In the genomic region with DNA sequence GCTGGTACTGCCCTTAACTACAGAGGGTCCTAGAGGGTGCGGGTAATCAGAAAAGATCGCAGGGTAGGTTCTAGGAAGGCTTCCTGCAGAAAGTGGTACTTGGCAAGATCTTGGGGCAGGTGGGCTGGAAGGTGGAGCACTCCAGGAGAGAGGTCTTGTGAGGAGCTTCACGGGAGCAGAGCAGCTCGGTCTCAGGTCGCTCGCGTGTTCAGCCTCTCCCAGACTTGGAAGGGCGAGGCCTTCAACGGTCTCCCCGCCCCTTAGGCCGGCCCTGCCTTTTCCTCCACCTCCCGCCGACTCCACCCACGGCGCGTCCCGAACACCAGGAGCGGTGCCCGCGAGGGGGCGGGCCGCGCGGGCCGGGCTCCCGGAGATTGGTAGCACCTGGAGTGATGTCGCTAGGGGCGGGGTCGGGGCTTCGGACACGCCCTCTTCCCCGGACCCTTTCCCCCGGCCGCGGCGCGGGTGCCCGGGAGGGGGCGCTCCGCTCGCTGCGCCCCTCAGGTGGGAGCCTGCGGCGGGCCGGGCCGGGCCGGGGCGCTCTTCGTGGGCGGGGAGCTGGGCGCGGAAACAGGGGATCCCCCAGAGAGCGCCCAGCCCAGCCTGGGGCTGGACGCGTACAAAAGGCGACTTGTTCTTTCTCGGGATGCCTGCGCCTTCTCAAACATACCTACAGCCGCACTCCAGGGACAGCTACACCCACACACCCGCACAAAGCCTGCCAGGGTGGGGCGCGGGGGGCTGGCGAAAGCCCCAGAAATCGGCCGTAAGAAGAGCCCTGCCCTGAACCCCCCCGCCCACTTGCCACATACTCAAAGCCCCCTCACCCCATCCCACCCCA, we compare ENCODE assay signal across 1 cellular context.
TF ChIP-seq lines count a peak whose summit lies in the region.

No MANE protein-coding gene starts in this region.

TF ChIP-seq in HepG2, 621 proteins besides CTCF, POLR2A, EP300 and RAD21 (continued from another document and continues in another):
- TF ChIP-seq HMGXB4 (CRISPR knock-in tag; IDR thresholded peaks at IDR 0.05; ENCODE audit: borderline replicate concordance in 1 of 2, low read depth in 1 of 2) (peak; percentile 18 to 36; a peak in 1 of 4 replicates), NKX3-1 (CRISPR knock-in tag; IDR thresholded peaks at IDR 0.05) (no peak), NR2F6 (IDR thresholded peaks at IDR 0.05) (no peak), NR2F6 (CRISPR knock-in tag; IDR thresholded peaks at IDR 0.05) (peak; percentile 46), ZBTB49 (CRISPR knock-in tag; IDR thresholded peaks at IDR 0.05; ENCODE audit: borderline replicate concordance) (no peak), HMG20A (CRISPR knock-in tag; IDR thresholded peaks at IDR 0.05; ENCODE audit: borderline replicate concordance) (no peak), AKAP8 (CRISPR knock-in tag; IDR thresholded peaks at IDR 0.05) (no peak), SOX5 (CRISPR knock-in tag; IDR thresholded peaks at IDR 0.05; ENCODE audit: borderline replicate concordance) (0 out of 2 replicates have a peak, but pooled peaks have one; percentile 10), HCFC1 (IDR thresholded peaks at IDR 0.05; ENCODE audit: low read depth, low read length) (no peak), STAG1 (CRISPR knock-in tag; IDR thresholded peaks at IDR 0.05) (peak; percentile 44), TEAD2 (CRISPR knock-in tag; IDR thresholded peaks at IDR 0.05) (no peak), GATAD2A (CRISPR knock-in tag; IDR thresholded peaks at IDR 0.05) (peak; percentile 36; the same call in 1 of the 2 replicates), XBP1 (CRISPR knock-in tag; IDR thresholded peaks at IDR 0.05) (no peak), JARID2 (CRISPR knock-in tag; IDR thresholded peaks at IDR 0.05; ENCODE audit: insufficient replicate concordance) (no peak), ZNF557 (CRISPR knock-in tag; IDR thresholded peaks at IDR 0.05) (no peak), HNRNPH1 (optimal IDR thresholded peaks at IDR 0.05; ENCODE audit: low read depth, low read length) (no peak), ZNF530 (CRISPR knock-in tag; IDR thresholded peaks at IDR 0.05; ENCODE audit: low read depth) (no peak), TAF15 (IDR thresholded peaks at IDR 0.05; ENCODE audit: low read depth, low read length, poor library complexity, severe bottlenecking) (no peak), SALL1 (CRISPR knock-in tag; IDR thresholded peaks at IDR 0.05) (peak; percentile 51), PLRG1 (conservative IDR thresholded peaks at IDR 0.05) (no peak), PCBP2 (optimal IDR thresholded peaks at IDR 0.05; ENCODE audit: low read depth, low read length, poor library complexity, severe bottlenecking) (no peak), ZNF720 (CRISPR knock-in tag; IDR thresholded peaks at IDR 0.05) (no peak), ZNF20 (CRISPR knock-in tag; IDR thresholded peaks at IDR 0.05) (no peak), ZNF44 (CRISPR knock-in tag; IDR thresholded peaks at IDR 0.05) (no peak), ARID3A (IDR thresholded peaks at IDR 0.05; ENCODE audit: low read depth, low read length) (no peak), KLF16 (CRISPR knock-in tag; IDR thresholded peaks at IDR 0.05) (no peak), ZNF7 (CRISPR knock-in tag; IDR thresholded peaks at IDR 0.05) (no peak), ATF5 (CRISPR knock-in tag; IDR thresholded peaks at IDR 0.05; ENCODE audit: low read depth) (no peak), ZC3H13 (CRISPR knock-in tag; IDR thresholded peaks at IDR 0.05) (no peak), NFRKB (IDR thresholded peaks at IDR 0.05) (no peak), PHB2 (IDR thresholded peaks at IDR 0.05; ENCODE audit: partially characterized antibody) (no peak), ZMYM4 (CRISPR knock-in tag; IDR thresholded peaks at IDR 0.05) (peak; percentile 37; the same call in 1 of the 2 replicates), CC2D1A (CRISPR knock-in tag; IDR thresholded peaks at IDR 0.05) (no peak), AFF4 (CRISPR knock-in tag; IDR thresholded peaks at IDR 0.05) (no peak), FOXA1 (IDR thresholded peaks at IDR 0.05) (no peak), FOXA1 (CRISPR knock-in tag; IDR thresholded peaks at IDR 0.05) (no peak), SMARCC2 (IDR thresholded peaks at IDR 0.05) (no peak)
- TF ChIP-seq, protein P1, sequence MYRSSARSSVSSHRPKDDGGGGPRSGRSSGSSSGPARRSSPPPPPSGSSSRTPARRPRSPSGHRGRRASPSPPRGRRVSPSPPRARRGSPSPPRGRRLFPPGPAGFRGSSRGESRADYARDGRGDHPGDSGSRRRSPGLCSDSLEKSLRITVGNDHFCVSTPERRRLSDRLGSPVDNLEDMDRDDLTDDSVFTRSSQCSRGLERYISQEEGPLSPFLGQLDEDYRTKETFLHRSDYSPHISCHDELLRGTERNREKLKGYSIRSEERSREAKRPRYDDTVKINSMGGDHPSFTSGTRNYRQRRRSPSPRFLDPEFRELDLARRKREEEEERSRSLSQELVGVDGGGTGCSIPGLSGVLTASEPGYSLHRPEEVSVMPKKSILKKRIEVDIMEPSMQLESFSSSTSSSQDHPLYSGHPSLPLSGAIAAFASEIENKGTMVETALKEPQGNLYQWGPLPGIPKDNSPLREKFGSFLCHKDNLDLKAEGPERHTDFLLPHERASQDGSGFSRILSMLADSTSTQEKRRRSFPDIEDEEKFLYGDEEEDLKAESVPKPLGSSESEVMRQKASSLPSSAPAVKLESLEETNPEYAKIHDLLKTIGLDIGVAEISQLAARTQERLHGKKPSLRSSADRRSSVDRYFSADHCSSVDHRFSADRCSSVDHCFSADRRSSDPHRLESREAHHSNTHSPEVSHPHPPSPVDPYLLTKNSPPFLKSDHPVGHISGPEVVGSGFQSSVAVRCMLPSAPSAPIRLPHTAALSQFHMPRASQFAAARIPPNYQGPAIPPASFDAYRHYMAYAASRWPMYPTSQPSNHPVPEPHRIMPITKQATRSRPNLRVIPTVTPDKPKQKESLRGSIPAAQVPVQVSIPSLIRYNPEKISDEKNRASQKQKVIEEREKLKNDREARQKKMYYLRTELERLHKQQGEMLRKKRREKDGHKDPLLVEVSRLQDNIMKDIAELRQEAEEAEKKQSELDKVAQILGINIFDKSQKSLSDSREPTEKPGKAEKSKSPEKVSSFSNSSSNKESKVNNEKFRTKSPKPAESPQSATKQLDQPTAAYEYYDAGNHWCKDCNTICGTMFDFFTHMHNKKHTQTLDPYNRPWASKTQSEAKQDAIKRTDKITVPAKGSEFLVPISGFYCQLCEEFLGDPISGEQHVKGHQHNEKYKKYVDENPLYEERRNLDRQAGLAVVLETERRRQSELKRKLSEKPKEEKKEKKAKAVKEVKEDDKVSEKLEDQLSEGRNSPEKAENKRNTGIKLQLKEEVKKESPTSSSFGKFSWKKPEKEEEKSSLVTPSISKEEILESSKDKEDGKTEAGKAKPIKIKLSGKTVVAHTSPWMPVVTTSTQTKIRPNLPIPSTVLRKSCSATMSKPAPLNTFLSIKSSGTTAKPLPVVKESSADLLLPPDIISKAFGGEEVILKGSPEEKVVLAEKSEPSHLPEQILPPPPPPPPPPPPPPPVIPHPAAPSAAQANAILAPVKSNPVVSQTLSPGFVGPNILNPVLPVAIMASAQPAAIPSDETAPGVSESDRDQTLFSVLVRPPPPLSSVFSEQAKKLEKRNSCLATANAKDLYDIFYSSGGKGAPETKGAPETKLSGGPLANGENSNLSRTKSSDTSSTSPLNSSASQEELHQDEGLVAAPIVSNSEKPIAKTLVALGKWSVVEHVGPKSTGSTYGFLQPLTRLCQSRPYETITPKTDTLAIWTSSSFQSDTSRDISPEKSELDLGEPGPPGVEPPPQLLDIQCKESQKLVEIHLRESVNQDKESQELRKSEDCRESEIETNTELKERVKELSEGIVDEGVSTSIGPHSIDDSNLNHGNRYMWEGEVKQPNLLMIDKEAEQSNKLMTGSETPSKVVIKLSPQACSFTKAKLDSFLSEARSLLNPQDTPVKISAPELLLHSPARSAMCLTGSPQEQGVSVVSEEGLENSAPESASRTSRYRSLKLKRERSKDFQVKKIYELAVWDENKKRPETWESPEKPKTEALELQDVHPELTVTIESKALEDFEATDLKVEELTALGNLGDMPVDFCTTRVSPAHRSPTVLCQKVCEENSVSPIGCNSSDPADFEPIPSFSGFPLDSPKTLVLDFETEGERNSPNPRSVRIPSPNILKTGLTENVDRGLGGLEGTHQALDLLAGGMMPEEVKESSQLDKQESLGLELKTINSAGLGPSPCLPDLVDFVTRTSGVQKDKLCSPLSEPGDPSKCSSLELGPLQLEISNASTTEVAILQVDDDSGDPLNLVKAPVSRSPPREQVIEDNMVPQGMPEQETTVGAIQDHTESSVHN (CRISPR knock-in tag; IDR thresholded peaks at IDR 0.05), result no peak
- TF ChIP-seq, protein P2, sequence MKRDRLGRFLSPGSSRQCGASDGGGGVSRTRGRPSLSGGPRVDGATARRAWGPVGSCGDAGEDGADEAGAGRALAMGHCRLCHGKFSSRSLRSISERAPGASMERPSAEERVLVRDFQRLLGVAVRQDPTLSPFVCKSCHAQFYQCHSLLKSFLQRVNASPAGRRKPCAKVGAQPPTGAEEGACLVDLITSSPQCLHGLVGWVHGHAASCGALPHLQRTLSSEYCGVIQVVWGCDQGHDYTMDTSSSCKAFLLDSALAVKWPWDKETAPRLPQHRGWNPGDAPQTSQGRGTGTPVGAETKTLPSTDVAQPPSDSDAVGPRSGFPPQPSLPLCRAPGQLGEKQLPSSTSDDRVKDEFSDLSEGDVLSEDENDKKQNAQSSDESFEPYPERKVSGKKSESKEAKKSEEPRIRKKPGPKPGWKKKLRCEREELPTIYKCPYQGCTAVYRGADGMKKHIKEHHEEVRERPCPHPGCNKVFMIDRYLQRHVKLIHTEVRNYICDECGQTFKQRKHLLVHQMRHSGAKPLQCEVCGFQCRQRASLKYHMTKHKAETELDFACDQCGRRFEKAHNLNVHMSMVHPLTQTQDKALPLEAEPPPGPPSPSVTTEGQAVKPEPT (CRISPR knock-in tag; IDR thresholded peaks at IDR 0.05; ENCODE audit: low read depth), result 0 out of 2 replicates have a peak, but pooled peaks have one; percentile 26
